ENCODE assay signal across 38 cellular contexts in the genomic region with DNA sequence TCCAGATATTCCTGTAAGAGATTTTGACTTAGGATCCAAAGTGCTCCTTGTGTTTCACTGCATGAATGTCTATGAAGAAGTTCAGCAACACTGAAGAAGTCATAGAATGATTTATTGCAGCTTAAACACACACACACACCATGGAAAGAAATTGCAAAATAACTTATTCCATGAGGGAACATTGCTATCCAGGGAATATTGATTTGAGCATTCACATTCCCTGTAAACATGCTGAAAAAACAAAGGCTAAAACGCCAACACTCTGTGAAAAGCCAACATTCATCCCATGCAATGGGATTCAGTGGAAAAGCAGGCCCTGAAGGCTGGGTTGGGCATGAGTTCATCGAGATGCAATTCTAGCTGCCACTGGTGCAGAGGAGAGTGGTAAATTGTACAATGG.
"Had no signal": no experiment of that assay in that cellular context is flagged by ENCODE, and none has a peak within 500 bp of the region (broad histone marks: within the 10 kb centered on the region; RNA-seq: fewer than 3 reads in every experiment).

No MANE protein-coding gene starts in this region.

- H3K4me1 Mint-ChIP-seq: activated naive CD4-positive, alpha-beta T cell treated with anti-CD3 and anti-CD28 coated beads, Interleukin-2, amount 10 ng/mL, durations not matched to agents 7 days and 5 days; activated naive CD4-positive, alpha-beta T cell treated with anti-CD3 and anti-CD28 coated beads, Interleukin-2, amount 50 U/mL, for 24 hours; activated naive CD8-positive, alpha-beta T cell treated with anti-CD3 and anti-CD28 coated beads for 36 hours; activated naive CD8-positive, alpha-beta T cell treated with anti-CD3 and anti-CD28 coated beads, Interleukin-2, amount 10 ng/mL, durations not matched to agents 7 days and 5 days; activated naive CD8-positive, alpha-beta T cell treated with anti-CD3 and anti-CD28 coated beads, Interleukin-2, amount 50 U/mL, for 24 hours; activated T-helper 17 cell treated with anti-CD3 and anti-CD28 coated beads, Interleukin-2, amount 50 U/mL, for 72 hours; central memory CD8-positive, alpha-beta T cell had no signal

- DNase-seq: activated effector memory CD4-positive, alpha-beta T cell treated with anti-CD3 and anti-CD28 coated beads, Interleukin-2, amount 50 U/mL, for 16 hours; activated effector memory CD4-positive, alpha-beta T cell treated with Interleukin-2 at 50 U/mL for 16 hours; activated gamma-delta T cell; activated gamma-delta T cell treated with Interleukin-2 at 50 U/mL for 16 hours; activated naive CD4-positive, alpha-beta T cell; activated naive CD4-positive, alpha-beta T cell treated with anti-CD3 and anti-CD28 coated beads for 36 hours; activated naive CD4-positive, alpha-beta T cell treated with anti-CD3 and anti-CD28 coated beads, Interleukin-2, amount 10 ng/mL, durations not matched to agents 7 days and 5 days; activated naive CD4-positive, alpha-beta T cell treated with anti-CD3 and anti-CD28 coated beads, Interleukin-2, amount 50 U/mL, for 16 hours; activated naive CD4-positive, alpha-beta T cell treated with Interleukin-2 at 50 U/mL for 16 hours; activated naive CD8-positive, alpha-beta T cell treated with anti-CD3 and anti-CD28 coated beads for 36 hours; activated naive CD8-positive, alpha-beta T cell treated with anti-CD3 and anti-CD28 coated beads, Interleukin-2, amount 10 ng/mL, durations not matched to agents 7 days and 5 days; activated naive CD8-positive, alpha-beta T cell treated with anti-CD3 and anti-CD28 coated beads, Interleukin-2, amount 50 U/mL, for 24 hours; activated T-cell treated with anti-CD3 and anti-CD28 coated beads for 4 hours; activated T-cell treated with anti-CD3 and anti-CD28 coated beads, Interleukin-2, amount 50 U/mL, for 1 hour; activated T-cell treated with anti-CD3 and anti-CD28 coated beads, Interleukin-2, amount 50 U/mL, for 24 hours; activated T-cell treated with anti-CD3 and anti-CD28 coated beads, Interleukin-2, amount 50 U/mL, for 4 hours; activated T-cell treated with anti-CD3 and anti-CD28 coated beads, Interleukin-2, amount 50 U/mL, for 48 hours; activated T-cell treated with anti-CD3 and anti-CD28 coated beads, Interleukin-2, amount 50 U/mL, for 72 hours; adrenal gland; amniotic stem cell; amygdala; anterior cingulate cortex; aorta; body of pancreas; brain microvascular endothelial cell; caudate nucleus; central memory CD4-positive, alpha-beta T cell had no signal

- H3K4me1 ChIP-seq: adrenal gland, ascending aorta, body of pancreas, breast epithelium had no signal

- H3K27ac Mint-ChIP-seq: activated naive CD4-positive, alpha-beta T cell treated with anti-CD3 and anti-CD28 coated beads for 36 hours; activated naive CD4-positive, alpha-beta T cell treated with anti-CD3 and anti-CD28 coated beads, Interleukin-2, amount 10 ng/mL, durations not matched to agents 7 days and 5 days; activated naive CD4-positive, alpha-beta T cell treated with anti-CD3 and anti-CD28 coated beads, Interleukin-2, amount 50 U/mL, for 24 hours; activated naive CD4-positive, alpha-beta T cell treated with anti-CD3 and anti-CD28 coated beads, Interleukin-2, amount 50 U/mL, for 72 hours; activated naive CD8-positive, alpha-beta T cell; activated naive CD8-positive, alpha-beta T cell treated with anti-CD3 and anti-CD28 coated beads for 36 hours; activated naive CD8-positive, alpha-beta T cell treated with anti-CD3 and anti-CD28 coated beads, Interleukin-2, amount 10 ng/mL, durations not matched to agents 7 days and 5 days; activated naive CD8-positive, alpha-beta T cell treated with anti-CD3 and anti-CD28 coated beads, Interleukin-2, amount 50 U/mL, for 24 hours; activated T-cell treated with anti-CD3 and anti-CD28 coated beads, Interleukin-2, amount 50 U/mL, for 24 hours; activated T-cell treated with anti-CD3 and anti-CD28 coated beads, Interleukin-2, amount 50 U/mL, for 72 hours; activated T-helper 1 cell treated with anti-CD3 and anti-CD28 coated beads, Interleukin-12 subunit alpha, Interleukin-12 subunit beta, Interleukin-2, Interleukin-4 antibody, amounts not matched to agents 30 ng/mL and 10 ng/mL and 1 ng/mL, durations not matched to agents 14 hours and 24 hours and 36 hours; activated T-helper 17 cell treated with anti-CD3 and anti-CD28 coated beads, Interleukin-2, amount 50 U/mL, for 72 hours; activated T-helper 2 cell treated with anti-CD3 and anti-CD28 coated beads, Interferon-gamma antibody, Interleukin-2, Interleukin-4, amounts not matched to agents 10 μg/mL and 5 μg/mL and 100 μg/mL, durations not matched to agents 14 hours and 24 hours and 36 hours; brain had no signal

- H3K9me3 Mint-ChIP-seq: activated naive CD4-positive, alpha-beta T cell treated with anti-CD3 and anti-CD28 coated beads for 36 hours; activated naive CD4-positive, alpha-beta T cell treated with anti-CD3 and anti-CD28 coated beads, Interleukin-2, amount 10 ng/mL, durations not matched to agents 7 days and 5 days; activated naive CD4-positive, alpha-beta T cell treated with anti-CD3 and anti-CD28 coated beads, Interleukin-2, amount 50 U/mL, for 24 hours; activated naive CD4-positive, alpha-beta T cell treated with anti-CD3 and anti-CD28 coated beads, Interleukin-2, amount 50 U/mL, for 72 hours; activated naive CD8-positive, alpha-beta T cell treated with anti-CD3 and anti-CD28 coated beads for 36 hours; activated naive CD8-positive, alpha-beta T cell treated with anti-CD3 and anti-CD28 coated beads, Interleukin-2, amount 10 ng/mL, durations not matched to agents 7 days and 5 days; activated naive CD8-positive, alpha-beta T cell treated with anti-CD3 and anti-CD28 coated beads, Interleukin-2, amount 50 U/mL, for 24 hours; activated T-cell treated with anti-CD3 and anti-CD28 coated beads, Interleukin-2, amount 50 U/mL, for 24 hours; activated T-cell treated with anti-CD3 and anti-CD28 coated beads, Interleukin-2, amount 50 U/mL, for 4 hours; activated T-helper 1 cell treated with anti-CD3 and anti-CD28 coated beads, Interleukin-12 subunit alpha, Interleukin-12 subunit beta, Interleukin-2, Interleukin-4 antibody, amounts not matched to agents 30 ng/mL and 10 ng/mL and 1 ng/mL, durations not matched to agents 14 hours and 24 hours and 36 hours; activated T-helper 17 cell treated with anti-CD3 and anti-CD28 coated beads, Interleukin-2, amount 50 U/mL, for 72 hours; activated T-helper 2 cell treated with anti-CD3 and anti-CD28 coated beads, Interferon-gamma antibody, Interleukin-2, Interleukin-4, amounts not matched to agents 10 μg/mL and 5 μg/mL and 100 μg/mL, durations not matched to agents 14 hours and 24 hours and 36 hours; brain; central memory CD8-positive, alpha-beta T cell had no signal

- H3K36me3 Mint-ChIP-seq: activated naive CD4-positive, alpha-beta T cell treated with anti-CD3 and anti-CD28 coated beads, Interleukin-2, amount 10 ng/mL, durations not matched to agents 7 days and 5 days; activated naive CD4-positive, alpha-beta T cell treated with anti-CD3 and anti-CD28 coated beads, Interleukin-2, amount 50 U/mL, for 24 hours; activated naive CD4-positive, alpha-beta T cell treated with anti-CD3 and anti-CD28 coated beads, Interleukin-2, amount 50 U/mL, for 72 hours; activated naive CD8-positive, alpha-beta T cell; activated naive CD8-positive, alpha-beta T cell treated with anti-CD3 and anti-CD28 coated beads for 36 hours; activated naive CD8-positive, alpha-beta T cell treated with anti-CD3 and anti-CD28 coated beads, Interleukin-2, amount 10 ng/mL, durations not matched to agents 7 days and 5 days; brain had no signal

- H3K4me3 Mint-ChIP-seq: activated naive CD4-positive, alpha-beta T cell treated with anti-CD3 and anti-CD28 coated beads for 36 hours; activated naive CD4-positive, alpha-beta T cell treated with anti-CD3 and anti-CD28 coated beads, Interleukin-2, amount 10 ng/mL, durations not matched to agents 7 days and 5 days; activated naive CD4-positive, alpha-beta T cell treated with anti-CD3 and anti-CD28 coated beads, Interleukin-2, amount 50 U/mL, for 24 hours; activated naive CD8-positive, alpha-beta T cell; activated naive CD8-positive, alpha-beta T cell treated with anti-CD3 and anti-CD28 coated beads for 36 hours; activated naive CD8-positive, alpha-beta T cell treated with anti-CD3 and anti-CD28 coated beads, Interleukin-2, amount 10 ng/mL, durations not matched to agents 7 days and 5 days; activated naive CD8-positive, alpha-beta T cell treated with anti-CD3 and anti-CD28 coated beads, Interleukin-2, amount 50 U/mL, for 24 hours; activated T-cell treated with anti-CD3 and anti-CD28 coated beads, Interleukin-2, amount 50 U/mL, for 24 hours; activated T-cell treated with anti-CD3 and anti-CD28 coated beads, Interleukin-2, amount 50 U/mL, for 4 hours; activated T-cell treated with anti-CD3 and anti-CD28 coated beads, Interleukin-2, amount 50 U/mL, for 72 hours; activated T-helper 1 cell treated with anti-CD3 and anti-CD28 coated beads, Interleukin-12 subunit alpha, Interleukin-12 subunit beta, Interleukin-2, Interleukin-4 antibody, amounts not matched to agents 30 ng/mL and 10 ng/mL and 1 ng/mL, durations not matched to agents 14 hours and 24 hours and 36 hours; activated T-helper 17 cell treated with anti-CD3 and anti-CD28 coated beads, Interleukin-2, amount 50 U/mL, for 72 hours; brain; central memory CD8-positive, alpha-beta T cell had no signal

- H3K27ac ChIP-seq: adrenal gland, ascending aorta, body of pancreas, brain microvascular endothelial cell, breast epithelium, cardiac muscle cell had no signal

- H3K27me3 ChIP-seq: ascending aorta, body of pancreas, brain microvascular endothelial cell, cardiac muscle cell had no signal

- H3K4me3 ChIP-seq: adrenal gland, ascending aorta, body of pancreas, breast epithelium, cardiac muscle cell had no signal

- H3K9me3 ChIP-seq: adrenal gland, ascending aorta, body of pancreas, breast epithelium had no signal

- H3K27me3 Mint-ChIP-seq: activated naive CD4-positive, alpha-beta T cell treated with anti-CD3 and anti-CD28 coated beads, Interleukin-2, amount 10 ng/mL, durations not matched to agents 7 days and 5 days; brain had no signal

- ATAC-seq: activated naive CD4-positive, alpha-beta T cell treated with anti-CD3 and anti-CD28 coated beads, Interleukin-2, amount 50 U/mL, for 72 hours; activated naive CD8-positive, alpha-beta T cell treated with anti-CD3 and anti-CD28 coated beads, Interleukin-2, amount 50 U/mL, for 24 hours; activated T-cell treated with anti-CD3 and anti-CD28 coated beads, Interleukin-2, amount 50 U/mL, for 4 hours; activated T-cell treated with anti-CD3 and anti-CD28 coated beads, Interleukin-2, amount 50 U/mL, for 72 hours; activated T-helper 17 cell treated with anti-CD3 and anti-CD28 coated beads, Interleukin-2, amount 50 U/mL, for 72 hours; body of pancreas had no signal

- H3K36me3 ChIP-seq: adrenal gland, ascending aorta, brain microvascular endothelial cell, breast epithelium, cardiac muscle cell had no signal
